17 cellular contexts compared by ENCODE assay signal in genomic region chr11:128477811-128478210, GRCh38.
DNase-seq lines count a peak whose midpoint lies in the region; ATAC-seq and TF ChIP-seq lines count a peak whose summit lies in the region.
"Had no signal": no experiment of that assay in that cellular context is flagged by ENCODE, and none has a peak within 500 bp of the region (broad histone marks: within the 10 kb centered on the region; RNA-seq: fewer than 3 reads in every experiment).

No MANE protein-coding gene starts in this region.

- peaks cover 100% of the 10 kb centered on the region for H3K4me1 Mint-ChIP-seq in activated T-cell treated with anti-CD3 and anti-CD28 coated beads, Interleukin-2, amount 50 U/mL, for 72 hours (ENCODE audit: low read depth)
- peaks cover 98% of the 10 kb centered on the region for H3K4me1 Mint-ChIP-seq in central memory CD8-positive, alpha-beta T cell
- H3K4me1 Mint-ChIP-seq in stimulated activated naive B cell treated with anti-CD40 and anti-IgM and Interleukin-4, amounts not matched to agents 10 μg/mL and 1 μg/mL and 100 μg/mL, for 72 hours, result peaks cover 76 to 95% of the 10 kb centered on the region in 2 donors

- no peak overlapping the region for H3K4me3 ChIP-seq in OCI-LY1 (ENCODE audit: low read depth, low read length, poor library complexity, severe bottlenecking)
- H3K4me3 ChIP-seq: adrenal gland, thyroid gland had no signal

- H3K36me3 Mint-ChIP-seq in activated T-cell treated with anti-CD3 and anti-CD28 coated beads, Interleukin-2, amount 50 U/mL, for 72 hours (ENCODE audit: insufficient read depth in 2 of 2), result peaks cover 48 to 81% of the 10 kb centered on the region in 2 donors
- peaks cover 99% of the 10 kb centered on the region for H3K36me3 Mint-ChIP-seq in central memory CD8-positive, alpha-beta T cell (ENCODE audit: insufficient read depth)
- H3K36me3 Mint-ChIP-seq in stimulated activated naive B cell treated with anti-CD40 and anti-IgM and Interleukin-4, amounts not matched to agents 10 μg/mL and 1 μg/mL and 100 μg/mL, for 72 hours, result peaks cover 69 to 84% of the 10 kb centered on the region in 2 donors

- TF ChIP-seq CTCF in OCI-LY1 (IDR thresholded peaks at IDR 0.05; ENCODE audit: low read length), result no peak

- H3K27me3 Mint-ChIP-seq in activated T-cell treated with anti-CD3 and anti-CD28 coated beads, Interleukin-2, amount 50 U/mL, for 72 hours (ENCODE audit: low read depth), result no peaks in the 10 kb centered on the region
- H3K27me3 Mint-ChIP-seq in central memory CD8-positive, alpha-beta T cell, result no peaks in the 10 kb centered on the region
- no peaks in the 10 kb centered on the region for H3K27me3 Mint-ChIP-seq in stimulated activated naive B cell treated with anti-CD40 and anti-IgM and Interleukin-4, amounts not matched to agents 10 μg/mL and 1 μg/mL and 100 μg/mL, for 72 hours

- H3K9ac ChIP-seq in OCI-LY1 (ENCODE audit: low read length), result no peak overlapping the region

- H3K4me1 ChIP-seq in OCI-LY1 (ENCODE audit: insufficient read depth, low read length, severe bottlenecking), result peaks cover 86% of the 10 kb centered on the region
- H3K4me1 ChIP-seq: foreskin keratinocyte had no signal

- H3K27me3 ChIP-seq in OCI-LY1 (ENCODE audit: insufficient read depth, low read length), result no peaks in the 10 kb centered on the region
- H3K27me3 ChIP-seq: adrenal gland, foreskin keratinocyte, thyroid gland had no signal

- peak overlapping the region; percentile 100 for H3K27ac Mint-ChIP-seq in activated T-cell treated with anti-CD3 and anti-CD28 coated beads, Interleukin-2, amount 50 U/mL, for 72 hours
- H3K27ac Mint-ChIP-seq in central memory CD8-positive, alpha-beta T cell (ENCODE audit: low read depth), result peak overlapping the region; percentile 99
- H3K27ac Mint-ChIP-seq in stimulated activated naive B cell treated with anti-CD40 and anti-IgM and Interleukin-4, amounts not matched to agents 10 μg/mL and 1 μg/mL and 100 μg/mL, for 72 hours, result peak overlapping the region; percentile 86
- H3K27ac Mint-ChIP-seq: H9 had no signal

- no peaks in the 10 kb centered on the region for H3K9me3 Mint-ChIP-seq in activated T-cell treated with anti-CD3 and anti-CD28 coated beads, Interleukin-2, amount 50 U/mL, for 72 hours
- H3K9me3 Mint-ChIP-seq in central memory CD8-positive, alpha-beta T cell, result no peaks in the 10 kb centered on the region
- H3K9me3 Mint-ChIP-seq in stimulated activated naive B cell treated with anti-CD40 and anti-IgM and Interleukin-4, amounts not matched to agents 10 μg/mL and 1 μg/mL and 100 μg/mL, for 72 hours, result peaks cover 0 to 1% of the 10 kb centered on the region in 2 donors
- H3K9me3 Mint-ChIP-seq: H9 had no signal

- H3K4me3 Mint-ChIP-seq in activated T-cell treated with anti-CD3 and anti-CD28 coated beads, Interleukin-2, amount 50 U/mL, for 72 hours, result peak overlapping the region; percentile 80 to 95
- peak overlapping the region; percentile 79 for H3K4me3 Mint-ChIP-seq in central memory CD8-positive, alpha-beta T cell
- peak overlapping the region in 1 of 2 donors; percentile 9 for H3K4me3 Mint-ChIP-seq in stimulated activated naive B cell treated with anti-CD40 and anti-IgM and Interleukin-4, amounts not matched to agents 10 μg/mL and 1 μg/mL and 100 μg/mL, for 72 hours
- H3K4me3 Mint-ChIP-seq: H9 had no signal

- no peak overlapping the region for H2AFZ ChIP-seq in OCI-LY1 (ENCODE audit: low read length)

- H3K4me2 ChIP-seq in OCI-LY1 (ENCODE audit: low read length), result no peak overlapping the region

- DNase-seq in activated T-cell treated with anti-CD3 and anti-CD28 coated beads, Interleukin-2, amount 50 U/mL, for 72 hours, result no peak
- DNase-seq in activated T-cell treated with anti-CD3 and anti-CD28 coated beads, Interleukin-2, amount 50 U/mL, for 1 hour, result no peak
- no peak for DNase-seq in central memory CD8-positive, alpha-beta T cell (ENCODE audit: low spot score in 2 of 2)
- no peak for DNase-seq in stimulated activated naive B cell treated with anti-CD40 and anti-IgM and Interleukin-4, amounts not matched to agents 10 μg/mL and 1 μg/mL and 100 μg/mL, for 72 hours
- DNase-seq in NCI-H146 (lab: John Stamatoyannopoulos, UW), result no peak
- DNase-seq: adrenal gland, cerebellar nuclear complex, foreskin keratinocyte, H9, left ventricle myocardium superior, NCI-H2227 treated with DMSO at 0.1 percent for 48 hours, retina, SHP77 treated with DMSO at 0.1 percent for 48 hours, thyroid gland had no signal

- H4K20me1 ChIP-seq in OCI-LY1 (ENCODE audit: insufficient read depth, low read length), result no peaks in the 10 kb centered on the region

- peaks cover 98% of the 10 kb centered on the region for H3K36me3 ChIP-seq in OCI-LY1 (ENCODE audit: insufficient read depth, low read length)

- no peaks in the 10 kb centered on the region for H3K9me2 ChIP-seq in OCI-LY1 (ENCODE audit: low read depth, low read length)

- no peak for ATAC-seq in activated T-cell treated with anti-CD3 and anti-CD28 coated beads, Interleukin-2, amount 50 U/mL, for 72 hours (replicated peaks in 1 of 2)
- no peak for ATAC-seq in central memory CD8-positive, alpha-beta T cell (replicated peaks; ENCODE audit: extremely low read depth, poor library complexity, severe bottlenecking)
- peak in 1 of 2 donors; percentile 36 for ATAC-seq in stimulated activated naive B cell treated with anti-CD40 and anti-IgM and Interleukin-4, amounts not matched to agents 10 μg/mL and 1 μg/mL and 100 μg/mL, for 72 hours (replicated peaks)
- ATAC-seq in HG02884 (IDR thresholded peaks at IDR 0.05; ENCODE audit: unreplicated experiment), result no peak
- no peak for ATAC-seq in HG03045 (IDR thresholded peaks at IDR 0.05; ENCODE audit: unreplicated experiment)
- ATAC-seq: left ventricle myocardium superior had no signal

- peaks cover 9% of the 10 kb centered on the region; the same call in 1 of the 2 replicates for H3F3A ChIP-seq in OCI-LY1 (ENCODE audit: insufficient read depth, low read length)

- H3K79me2 ChIP-seq in OCI-LY1 (ENCODE audit: insufficient read depth, low read length), result 0 out of 2 replicates have a peak, but pooled peaks cover 7% of the 10 kb centered on the region

- H3K9me3 ChIP-seq in OCI-LY1 (ENCODE audit: low read length), result no peaks in the 10 kb centered on the region
- H3K9me3 ChIP-seq: adrenal gland, thyroid gland had no signal

- peak overlapping the region; percentile 98 for H3K27ac ChIP-seq in OCI-LY1 (ENCODE audit: low read depth, low read length, poor library complexity, severe bottlenecking)
- H3K27ac ChIP-seq: foreskin keratinocyte had no signal
